Comparison of ENCODE assay signal across 2 cellular contexts in the genomic region with DNA sequence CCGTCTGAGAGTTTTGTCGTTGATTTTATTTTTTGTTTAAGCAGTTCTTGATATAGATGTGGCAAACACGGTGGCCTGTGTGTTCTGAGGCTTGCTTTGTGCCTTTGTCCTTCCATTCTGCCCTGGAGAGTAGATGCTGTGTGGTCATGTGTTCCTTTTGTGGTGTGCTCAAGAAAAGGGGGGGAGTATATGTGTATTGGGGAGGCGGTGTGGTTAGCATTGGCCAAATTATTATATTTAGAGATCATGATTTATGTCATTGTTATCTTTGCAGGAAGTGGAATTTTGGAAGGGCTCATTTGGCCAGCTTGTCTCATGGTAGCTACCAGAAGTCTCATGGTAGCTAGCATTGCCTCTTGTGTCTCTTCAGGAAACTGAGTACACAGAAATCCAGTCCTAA.
A peak's percentile ranks its signal among the peaks of the same experiment; 100 is the strongest.
TF ChIP-seq lines count a peak whose summit lies in the region.

No MANE protein-coding gene starts in this region.

TF ChIP-seq in GM23338, 12 proteins besides CTCF, POLR2A, EP300 and RAD21:
- TF ChIP-seq ZNF331 (CRISPR knock-in tag; IDR thresholded peaks at IDR 0.05; ENCODE audit: low read depth) (no peak), EZH2phosphoT487 (IDR thresholded peaks at IDR 0.05; ENCODE audit: unreplicated experiment) (no peak), JUNB (IDR thresholded peaks at IDR 0.05; ENCODE audit: unreplicated experiment) (no peak)
- TF ChIP-seq, protein P1, sequence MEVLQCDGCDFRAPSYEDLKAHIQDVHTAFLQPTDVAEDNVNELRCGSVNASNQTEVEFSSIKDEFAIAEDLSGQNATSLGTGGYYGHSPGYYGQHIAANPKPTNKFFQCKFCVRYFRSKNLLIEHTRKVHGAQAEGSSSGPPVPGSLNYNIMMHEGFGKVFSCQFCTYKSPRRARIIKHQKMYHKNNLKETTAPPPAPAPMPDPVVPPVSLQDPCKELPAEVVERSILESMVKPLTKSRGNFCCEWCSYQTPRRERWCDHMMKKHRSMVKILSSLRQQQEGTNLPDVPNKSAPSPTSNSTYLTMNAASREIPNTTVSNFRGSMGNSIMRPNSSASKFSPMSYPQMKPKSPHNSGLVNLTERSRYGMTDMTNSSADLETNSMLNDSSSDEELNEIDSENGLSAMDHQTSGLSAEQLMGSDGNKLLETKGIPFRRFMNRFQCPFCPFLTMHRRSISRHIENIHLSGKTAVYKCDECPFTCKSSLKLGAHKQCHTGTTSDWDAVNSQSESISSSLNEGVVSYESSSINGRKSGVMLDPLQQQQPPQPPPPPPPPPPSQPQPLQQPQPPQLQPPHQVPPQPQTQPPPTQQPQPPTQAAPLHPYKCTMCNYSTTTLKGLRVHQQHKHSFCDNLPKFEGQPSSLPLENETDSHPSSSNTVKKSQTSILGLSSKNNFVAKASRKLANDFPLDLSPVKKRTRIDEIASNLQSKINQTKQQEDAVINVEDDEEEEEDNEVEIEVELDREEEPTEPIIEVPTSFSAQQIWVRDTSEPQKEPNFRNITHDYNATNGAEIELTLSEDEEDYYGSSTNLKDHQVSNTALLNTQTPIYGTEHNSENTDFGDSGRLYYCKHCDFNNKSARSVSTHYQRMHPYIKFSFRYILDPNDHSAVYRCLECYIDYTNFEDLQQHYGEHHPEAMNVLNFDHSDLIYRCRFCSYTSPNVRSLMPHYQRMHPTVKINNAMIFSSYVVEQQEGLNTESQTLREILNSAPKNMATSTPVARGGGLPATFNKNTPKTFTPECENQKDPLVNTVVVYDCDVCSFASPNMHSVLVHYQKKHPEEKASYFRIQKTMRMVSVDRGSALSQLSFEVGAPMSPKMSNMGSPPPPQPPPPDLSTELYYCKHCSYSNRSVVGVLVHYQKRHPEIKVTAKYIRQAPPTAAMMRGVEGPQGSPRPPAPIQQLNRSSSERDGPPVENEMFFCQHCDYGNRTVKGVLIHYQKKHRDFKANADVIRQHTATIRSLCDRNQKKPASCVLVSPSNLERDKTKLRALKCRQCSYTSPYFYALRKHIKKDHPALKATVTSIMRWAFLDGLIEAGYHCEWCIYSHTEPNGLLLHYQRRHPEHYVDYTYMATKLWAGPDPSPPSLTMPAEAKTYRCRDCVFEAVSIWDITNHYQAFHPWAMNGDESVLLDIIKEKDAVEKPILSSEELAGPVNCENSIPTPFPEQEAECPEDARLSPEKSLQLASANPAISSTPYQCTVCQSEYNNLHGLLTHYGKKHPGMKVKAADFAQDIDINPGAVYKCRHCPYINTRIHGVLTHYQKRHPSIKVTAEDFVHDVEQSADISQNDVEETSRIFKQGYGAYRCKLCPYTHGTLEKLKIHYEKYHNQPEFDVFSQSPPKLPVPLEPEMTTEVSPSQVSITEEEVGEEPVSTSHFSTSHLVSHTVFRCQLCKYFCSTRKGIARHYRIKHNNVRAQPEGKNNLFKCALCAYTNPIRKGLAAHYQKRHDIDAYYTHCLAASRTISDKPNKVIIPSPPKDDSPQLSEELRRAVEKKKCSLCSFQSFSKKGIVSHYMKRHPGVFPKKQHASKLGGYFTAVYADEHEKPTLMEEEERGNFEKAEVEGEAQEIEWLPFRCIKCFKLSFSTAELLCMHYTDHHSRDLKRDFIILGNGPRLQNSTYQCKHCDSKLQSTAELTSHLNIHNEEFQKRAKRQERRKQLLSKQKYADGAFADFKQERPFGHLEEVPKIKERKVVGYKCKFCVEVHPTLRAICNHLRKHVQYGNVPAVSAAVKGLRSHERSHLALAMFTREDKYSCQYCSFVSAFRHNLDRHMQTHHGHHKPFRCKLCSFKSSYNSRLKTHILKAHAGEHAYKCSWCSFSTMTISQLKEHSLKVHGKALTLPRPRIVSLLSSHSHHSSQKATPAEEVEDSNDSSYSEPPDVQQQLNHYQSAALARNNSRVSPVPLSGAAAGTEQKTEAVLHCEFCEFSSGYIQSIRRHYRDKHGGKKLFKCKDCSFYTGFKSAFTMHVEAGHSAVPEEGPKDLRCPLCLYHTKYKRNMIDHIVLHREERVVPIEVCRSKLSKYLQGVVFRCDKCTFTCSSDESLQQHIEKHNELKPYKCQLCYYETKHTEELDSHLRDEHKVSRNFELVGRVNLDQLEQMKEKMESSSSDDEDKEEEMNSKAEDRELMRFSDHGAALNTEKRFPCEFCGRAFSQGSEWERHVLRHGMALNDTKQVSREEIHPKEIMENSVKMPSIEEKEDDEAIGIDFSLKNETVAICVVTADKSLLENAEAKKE (CRISPR knock-in tag; IDR thresholded peaks at IDR 0.05) = no peak
- TF ChIP-seq, protein P2, sequence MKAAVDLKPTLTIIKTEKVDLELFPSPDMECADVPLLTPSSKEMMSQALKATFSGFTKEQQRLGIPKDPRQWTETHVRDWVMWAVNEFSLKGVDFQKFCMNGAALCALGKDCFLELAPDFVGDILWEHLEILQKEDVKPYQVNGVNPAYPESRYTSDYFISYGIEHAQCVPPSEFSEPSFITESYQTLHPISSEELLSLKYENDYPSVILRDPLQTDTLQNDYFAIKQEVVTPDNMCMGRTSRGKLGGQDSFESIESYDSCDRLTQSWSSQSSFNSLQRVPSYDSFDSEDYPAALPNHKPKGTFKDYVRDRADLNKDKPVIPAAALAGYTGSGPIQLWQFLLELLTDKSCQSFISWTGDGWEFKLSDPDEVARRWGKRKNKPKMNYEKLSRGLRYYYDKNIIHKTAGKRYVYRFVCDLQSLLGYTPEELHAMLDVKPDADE (IDR thresholded peaks at IDR 0.05) = no peak
- TF ChIP-seq, protein P3, sequence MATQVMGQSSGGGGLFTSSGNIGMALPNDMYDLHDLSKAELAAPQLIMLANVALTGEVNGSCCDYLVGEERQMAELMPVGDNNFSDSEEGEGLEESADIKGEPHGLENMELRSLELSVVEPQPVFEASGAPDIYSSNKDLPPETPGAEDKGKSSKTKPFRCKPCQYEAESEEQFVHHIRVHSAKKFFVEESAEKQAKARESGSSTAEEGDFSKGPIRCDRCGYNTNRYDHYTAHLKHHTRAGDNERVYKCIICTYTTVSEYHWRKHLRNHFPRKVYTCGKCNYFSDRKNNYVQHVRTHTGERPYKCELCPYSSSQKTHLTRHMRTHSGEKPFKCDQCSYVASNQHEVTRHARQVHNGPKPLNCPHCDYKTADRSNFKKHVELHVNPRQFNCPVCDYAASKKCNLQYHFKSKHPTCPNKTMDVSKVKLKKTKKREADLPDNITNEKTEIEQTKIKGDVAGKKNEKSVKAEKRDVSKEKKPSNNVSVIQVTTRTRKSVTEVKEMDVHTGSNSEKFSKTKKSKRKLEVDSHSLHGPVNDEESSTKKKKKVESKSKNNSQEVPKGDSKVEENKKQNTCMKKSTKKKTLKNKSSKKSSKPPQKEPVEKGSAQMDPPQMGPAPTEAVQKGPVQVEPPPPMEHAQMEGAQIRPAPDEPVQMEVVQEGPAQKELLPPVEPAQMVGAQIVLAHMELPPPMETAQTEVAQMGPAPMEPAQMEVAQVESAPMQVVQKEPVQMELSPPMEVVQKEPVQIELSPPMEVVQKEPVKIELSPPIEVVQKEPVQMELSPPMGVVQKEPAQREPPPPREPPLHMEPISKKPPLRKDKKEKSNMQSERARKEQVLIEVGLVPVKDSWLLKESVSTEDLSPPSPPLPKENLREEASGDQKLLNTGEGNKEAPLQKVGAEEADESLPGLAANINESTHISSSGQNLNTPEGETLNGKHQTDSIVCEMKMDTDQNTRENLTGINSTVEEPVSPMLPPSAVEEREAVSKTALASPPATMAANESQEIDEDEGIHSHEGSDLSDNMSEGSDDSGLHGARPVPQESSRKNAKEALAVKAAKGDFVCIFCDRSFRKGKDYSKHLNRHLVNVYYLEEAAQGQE (IDR thresholded peaks at IDR 0.05; ENCODE audit: unreplicated experiment) = no peak
TF ChIP-seq in GM23338: peak in this region for 0.

TF ChIP-seq in GM12878, 131 proteins besides CTCF, POLR2A, EP300 and RAD21:
- TF ChIP-seq HDGF (IDR thresholded peaks at IDR 0.05) (no peak), RUNX3 (IDR thresholded peaks at IDR 0.05; ENCODE audit: low read length) (peak; percentile 47)
